8 cellular contexts compared by ENCODE assay signal in the genomic region with DNA sequence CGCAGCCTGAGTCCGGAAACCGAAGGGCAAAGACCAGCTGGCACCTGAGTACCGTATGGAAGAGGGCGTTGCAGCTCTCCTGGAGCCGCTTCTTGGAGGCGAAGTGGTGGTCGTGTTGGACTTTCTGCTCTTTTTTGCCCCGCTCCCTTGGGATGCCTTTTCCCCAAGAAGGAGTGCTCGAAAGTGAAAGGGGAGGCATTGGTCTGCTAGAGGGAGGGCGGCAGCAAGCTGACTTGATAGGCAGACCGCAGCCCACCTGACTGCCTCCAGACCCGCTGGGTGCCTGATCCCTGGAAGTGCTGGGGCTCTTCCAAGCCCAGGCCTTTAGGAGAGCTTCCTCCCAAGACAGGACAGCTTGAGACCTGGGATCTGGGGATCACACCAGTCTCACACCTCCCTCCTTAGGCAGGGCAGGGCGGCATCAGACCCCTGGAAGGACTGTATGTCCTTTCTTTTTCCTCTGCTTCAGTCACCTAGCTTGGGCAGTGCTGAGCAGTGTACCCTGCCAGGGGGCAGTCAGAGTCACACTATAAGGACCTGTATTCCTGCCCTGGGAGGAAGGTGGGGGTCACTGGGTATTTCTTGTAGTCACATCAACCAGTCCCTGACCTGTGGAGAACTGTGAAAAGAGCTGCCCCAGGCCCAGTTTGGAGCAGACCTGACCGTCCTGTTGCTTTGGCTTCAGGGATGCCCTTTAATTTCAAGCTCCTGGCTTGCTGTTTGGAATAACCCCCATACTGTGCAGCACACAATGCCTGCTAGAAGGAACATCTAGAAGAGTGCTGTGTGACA. TPM values are rescaled to one million over a fixed set of nuclear protein-coding genes. Genes with fewer than 3 reads are reported as not detected.
A peak's percentile ranks its signal among the peaks of the same experiment; 100 is the strongest.
DNase-seq lines count a peak whose midpoint lies in the region; ATAC-seq and TF ChIP-seq lines count a peak whose summit lies in the region.

No MANE protein-coding gene starts in this region.

- H3K4me1 ChIP-seq in mucosa of descending colon (ENCODE audit: low read depth), result peaks cover 38% of the 10 kb centered on the region

- POLR2A ChIA-PET in activated CD4-positive, alpha-beta T cell treated with anti-CD3 and anti-CD28 coated beads, Interleukin-2, amount 10 ng/mL, durations not matched to agents 7 days and 5 days (lab: Charles Lee), result no interaction called here

- peaks cover 7% of the 10 kb centered on the region for H3K27me3 Mint-ChIP-seq in activated CD4-positive, alpha-beta T cell treated with anti-CD3 and anti-CD28 coated beads, Interleukin-2, amount 10 ng/mL, durations not matched to agents 7 days and 5 days

- peak; percentile 58 for DNase-seq in activated CD4-positive, alpha-beta T cell treated with anti-CD3 and anti-CD28 coated beads, Interleukin-2, amount 10 ng/mL, durations not matched to agents 7 days and 5 days
- no peak for DNase-seq in activated CD4-positive, alpha-beta T cell treated with anti-CD3 and anti-CD28 coated beads for 48 hours
- DNase-seq in MV-4-11 (lab: John Stamatoyannopoulos, UW) (peak; percentile 42), coronary artery (ENCODE audit: low spot score) (no peak), mucosa of descending colon (no peak), mucosa of gallbladder (ENCODE audit: low spot score) (no peak), DMS 273 (lab: John Stamatoyannopoulos, UW; ENCODE audit: unreplicated experiment) (no peak)
- DNase-seq in activated CD4-positive, CD25-positive, alpha-beta regulatory T cell (lab: John Stamatoyannopoulos, UW), result no peak

- no peaks in the 10 kb centered on the region for H3K9me3 ChIP-seq in mucosa of descending colon

- CTCF ChIA-PET in activated CD4-positive, alpha-beta T cell treated with anti-CD3 and anti-CD28 coated beads, Interleukin-2, amount 10 ng/mL, durations not matched to agents 7 days and 5 days (lab: Charles Lee), result interaction anchor here (0.7 to 2.1 kb wide), 8 partner anchors 9 to 130 kb away, joined by 3 to 8 read pairs (median 4); partner anchors contain the start of genes EXOG and XYLB

- H3K36me3 Mint-ChIP-seq in activated CD4-positive, alpha-beta T cell treated with anti-CD3 and anti-CD28 coated beads, Interleukin-2, amount 10 ng/mL, durations not matched to agents 7 days and 5 days (ENCODE audit: low read depth), result peaks cover 2% of the 10 kb centered on the region

- ATAC-seq in mucosa of descending colon, result no peak

- peak overlapping the region; percentile 88 for H3K4me3 Mint-ChIP-seq in activated CD4-positive, alpha-beta T cell treated with anti-CD3 and anti-CD28 coated beads, Interleukin-2, amount 10 ng/mL, durations not matched to agents 7 days and 5 days

- no peaks in the 10 kb centered on the region for H3K36me3 ChIP-seq in mucosa of descending colon (ENCODE audit: low read depth)

- peaks cover 25% of the 10 kb centered on the region for H3K4me1 Mint-ChIP-seq in activated CD4-positive, alpha-beta T cell treated with anti-CD3 and anti-CD28 coated beads, Interleukin-2, amount 10 ng/mL, durations not matched to agents 7 days and 5 days

- H3K27ac ChIP-seq in coronary artery, result peak overlapping the region; percentile 64 to 90

- TF ChIP-seq CTCF in coronary artery (IDR thresholded peaks at IDR 0.05) (no peak), mucosa of descending colon (IDR thresholded peaks at IDR 0.05) (no peak)

- H3K9me3 Mint-ChIP-seq in activated CD4-positive, alpha-beta T cell treated with anti-CD3 and anti-CD28 coated beads, Interleukin-2, amount 10 ng/mL, durations not matched to agents 7 days and 5 days, result peaks cover 6% of the 10 kb centered on the region

- H3K27ac Mint-ChIP-seq in activated CD4-positive, alpha-beta T cell treated with anti-CD3 and anti-CD28 coated beads, Interleukin-2, amount 10 ng/mL, durations not matched to agents 7 days and 5 days, result peak overlapping the region; percentile 76

- intact Hi-C loops in mucosa of descending colon (cut with DNase I, micrococcal nuclease), result no loop called here

- peak overlapping the region; percentile 77 for H3K4me3 ChIP-seq in coronary artery
- peak overlapping the region; percentile 55 for H3K4me3 ChIP-seq in mucosa of descending colon

RNA-seq across cellular contexts. Expression of gene ACVR2B, which starts 2.1 kb away (rescaled TPM):
- 1 to 10 TPM; 6.0 to 6.6 TPM for total RNA-seq in activated CD4-positive, alpha-beta T cell treated with anti-CD3 and anti-CD28 coated beads, Interleukin-2, amount 10 ng/mL, durations not matched to agents 7 days and 5 days
- total RNA-seq in mucosa of descending colon, result 1 to 10 TPM; 4.3 to 9.6 (median 7.8) TPM
- total RNA-seq in mucosa of gallbladder, result 8.6 TPM

RNA-seq across cellular contexts. Expression of gene EXOG, which starts 40.3 kb away (rescaled TPM):
- 10 to 100 TPM; 25.5 to 28.1 TPM for total RNA-seq in activated CD4-positive, alpha-beta T cell treated with anti-CD3 and anti-CD28 coated beads, Interleukin-2, amount 10 ng/mL, durations not matched to agents 7 days and 5 days
- 10 to 100 TPM in 1 of 3 donors, 1 to 10 TPM in 2; 7.1 to 13.0 (median 8.7) TPM for total RNA-seq in mucosa of descending colon
- 11.5 TPM for total RNA-seq in mucosa of gallbladder

Comparison
In these comparisons a context has a peak if more than half of its experiments do, and no peak if none do; other contexts are left out.
1. DNase-seq: peak in activated CD4-positive, alpha-beta T cell treated with anti-CD3 and anti-CD28 coated beads, Interleukin-2, amount 10 ng/mL, durations not matched to agents 7 days and 5 days (single experiment) and MV-4-11 (single experiment); none in activated CD4-positive, alpha-beta T cell treated with anti-CD3 and anti-CD28 coated beads for 48 hours (single experiment), coronary artery (single experiment), mucosa of descending colon (0 of 3), mucosa of gallbladder (single experiment), activated CD4-positive, CD25-positive, alpha-beta regulatory T cell (0 of 4) and DMS 273 (single experiment).